In genomic region chr17:17703608-17703919, GRCh38 we compare ENCODE assay signal across 19 cellular contexts. TPM values are rescaled to one million over a fixed set of nuclear protein-coding genes. Genes with fewer than 3 reads are reported as not detected.
DNase-seq lines count a peak whose midpoint lies in the region; ATAC-seq, FAIRE-seq and TF ChIP-seq lines count a peak whose summit lies in the region.
"Had no signal": no experiment of that assay in that cellular context is flagged by ENCODE, and none has a peak within 500 bp of the region (broad histone marks: within the 10 kb centered on the region; RNA-seq: fewer than 3 reads in every experiment).

No MANE protein-coding gene starts in this region.

- H3K4me1 Mint-ChIP-seq in HFFc6 (ENCODE audit: low read depth) (peaks cover 50% of the 10 kb centered on the region), neural progenitor cell (peaks cover 72% of the 10 kb centered on the region)

- ATAC-seq in A549: no peak
- no peak for ATAC-seq in GM18505 (IDR thresholded peaks at IDR 0.05; ENCODE audit: unreplicated experiment)
- ATAC-seq in gastrocnemius medialis: no peak

- in situ Hi-C loops in gastrocnemius medialis (cut with MboI; ENCODE audit: low sequenced_read_pairs in 4 of 4): loop anchor here in 1 of 4 donors (25.0 kb wide), 1 partner anchor 91 kb away; no protein-coding TSS in a partner anchor

- TF ChIP-seq CTCF in A549 (IDR thresholded peaks at IDR 0.05): no peak
- no peak for TF ChIP-seq CTCF in HFFc6 (IDR thresholded peaks at IDR 0.05)
- TF ChIP-seq CTCF in esophagus muscularis mucosa (IDR thresholded peaks at IDR 0.05): no peak
- TF ChIP-seq CTCF in neural progenitor cell (IDR thresholded peaks at IDR 0.05): no peak
- TF ChIP-seq CTCF in gastrocnemius medialis (IDR thresholded peaks at IDR 0.05 in 4 of 5, conservative IDR thresholded peaks at IDR 0.05 in 1 of 5): no peak

- no peak overlapping the region for H3K4me3 ChIP-seq in A549
- no peak overlapping the region for H3K4me3 ChIP-seq in esophagus muscularis mucosa
- no peak overlapping the region for H3K4me3 ChIP-seq in neural progenitor cell
- no peak overlapping the region for H3K4me3 ChIP-seq in gastrocnemius medialis
- H3K4me3 ChIP-seq: SJCRH30 had no signal

- WGBS in A549 (ENCODE audit: missing lambda C conversion rate): 84% methylated on average over 5 of the region's 5 CpGs
- 66% methylated on average over 5 of the region's 5 CpGs for WGBS in esophagus muscularis mucosa

- DNase-seq in A549 (ENCODE audit: low read depth in 1 of 2, low spot score in 1 of 2) (no peak), HFFc6 (no peak), esophagus muscularis mucosa (ENCODE audit: extremely low spot score) (no peak), neural progenitor cell (ENCODE audit: low spot score) (no peak), A172 (ENCODE audit: low spot score) (no peak), gastrocnemius medialis (no peak)
- DNase-seq in activated CD4-positive, alpha-beta T cell treated with anti-CD3 and anti-CD28 coated beads, Interleukin-2, amount 50 U/mL, for 4 hours: no peak
- DNase-seq: COR-L47, DMS153, NCI-H1417, NCI-H2029, NCI-H2171 treated with DMSO at 0.1 percent for 48 hours, NCI-H446 treated with DMSO at 0.1 percent for 48 hours, OCI-M1, SJCRH30 had no signal

- peaks cover 99% of the 10 kb centered on the region for H4K20me1 ChIP-seq in neural progenitor cell (ENCODE audit: low read depth)

- H3K36me3 Mint-ChIP-seq in HFFc6 (ENCODE audit: low read depth) (peaks cover 4% of the 10 kb centered on the region; the same call in 1 of the 2 replicates), neural progenitor cell (peaks cover 8% of the 10 kb centered on the region)

- H2AFZ ChIP-seq in neural progenitor cell (replicated peaks): no peak overlapping the region

- TF ChIP-seq POLR2A in A549 (IDR thresholded peaks at IDR 0.05; ENCODE audit: low read length) (no peak), esophagus muscularis mucosa (IDR thresholded peaks at IDR 0.05; ENCODE audit: low read depth) (no peak), GM18505 (IDR thresholded peaks at IDR 0.05; ENCODE audit: borderline replicate concordance, extremely low read depth, insufficient read depth, insufficient read length) (no peak), gastrocnemius medialis (IDR thresholded peaks at IDR 0.05) (no peak)

- TF ChIP-seq EP300 in A549 (IDR thresholded peaks at IDR 0.05) (no peak), esophagus muscularis mucosa (IDR thresholded peaks at IDR 0.05) (no peak)

- peak overlapping the region; percentile 19; the same call in 1 of the 3 replicates for H3K4me2 ChIP-seq in A549
- no peak overlapping the region for H3K4me2 ChIP-seq in neural progenitor cell

- H3K9ac ChIP-seq in neural progenitor cell: no peak overlapping the region

- no peaks in the 10 kb centered on the region for H3K9me3 ChIP-seq in A549
- H3K9me3 ChIP-seq in esophagus muscularis mucosa: no peaks in the 10 kb centered on the region
- no peaks in the 10 kb centered on the region for H3K9me3 ChIP-seq in neural progenitor cell (ENCODE audit: low read depth)
- no peaks in the 10 kb centered on the region for H3K9me3 ChIP-seq in gastrocnemius medialis
- H3K9me3 ChIP-seq: SJCRH30 had no signal

- H3K4me1 ChIP-seq in A549 (peaks cover 55% of the 10 kb centered on the region), esophagus muscularis mucosa (peaks cover 57 to 81% (median 77%) of the 10 kb centered on the region in 4 donors), neural progenitor cell (peaks cover 22% of the 10 kb centered on the region), gastrocnemius medialis (peaks cover 12 to 27% of the 10 kb centered on the region in 2 donors)

- H3K36me3 ChIP-seq in esophagus muscularis mucosa: no peaks in the 10 kb centered on the region
- no peaks in the 10 kb centered on the region for H3K36me3 ChIP-seq in neural progenitor cell
- no peaks in the 10 kb centered on the region for H3K36me3 ChIP-seq in gastrocnemius medialis

- peak overlapping the region in 1 of 2 experiments; percentile 48; a peak in 3 of 6 replicates for H3K27ac ChIP-seq in A549
- H3K27ac ChIP-seq in esophagus muscularis mucosa (replicated peaks in 1 of 4): peak overlapping the region in 3 of 4 donors; percentile 20 to 98 (median 96)
- H3K27ac ChIP-seq in neural progenitor cell: no peak overlapping the region
- H3K27ac ChIP-seq in gastrocnemius medialis: no peak overlapping the region
- H3K27ac ChIP-seq: SJCRH30 had no signal

- no peaks in the 10 kb centered on the region for H3K9me3 Mint-ChIP-seq in HFFc6
- H3K9me3 Mint-ChIP-seq in neural progenitor cell: no peaks in the 10 kb centered on the region
- H3K9me3 Mint-ChIP-seq: IgD-negative memory B cell had no signal

- peaks cover 2% of the 10 kb centered on the region; the same call in 1 of the 2 replicates for H3K27me3 Mint-ChIP-seq in HFFc6 (ENCODE audit: insufficient read depth)
- no peaks in the 10 kb centered on the region for H3K27me3 Mint-ChIP-seq in neural progenitor cell (ENCODE audit: insufficient read depth, low read depth)
- H3K27me3 Mint-ChIP-seq: IgD-negative memory B cell had no signal

- no peak for FAIRE-seq in A549 (lab: Jason Lieb, UNC)
- FAIRE-seq: A204.1, H54 had no signal

- peak overlapping the region; percentile 36; the same call in 1 of the 2 replicates for H3K27ac Mint-ChIP-seq in HFFc6
- H3K27ac Mint-ChIP-seq in neural progenitor cell: no peak overlapping the region

- H3K4me3 Mint-ChIP-seq in HFFc6 (no peak overlapping the region), neural progenitor cell (peak overlapping the region; percentile 8)

- TF ChIP-seq RAD21 in A549 (conservative IDR thresholded peaks at IDR 0.05 in 1 of 2, IDR thresholded peaks at IDR 0.05 in 1 of 2): no peak

- POLR2A ChIA-PET in A549 (lab: Yijun Ruan, JAX): no interaction called here

- H3K79me2 ChIP-seq in neural progenitor cell (ENCODE audit: low read depth): peaks cover 4% of the 10 kb centered on the region

- intact Hi-C loops in esophagus muscularis mucosa (cut with DNase I) (no loop called here), gastrocnemius medialis (cut with DNase I; ENCODE audit: low total_unique reads) (no loop called here)

- CTCF ChIA-PET in A549 (lab: Yijun Ruan, JAX): interaction anchor here (1.0 kb wide), 1 partner anchor 23 kb away, joined by 3 read pairs; no protein-coding TSS in a partner anchor

- H3F3A ChIP-seq in neural progenitor cell (ENCODE audit: low read depth): peaks cover 29% of the 10 kb centered on the region

- no peaks in the 10 kb centered on the region for H3K27me3 ChIP-seq in esophagus muscularis mucosa
- peaks cover 68% of the 10 kb centered on the region for H3K27me3 ChIP-seq in neural progenitor cell
- no peaks in the 10 kb centered on the region for H3K27me3 ChIP-seq in gastrocnemius medialis
- H3K27me3 ChIP-seq: SJCRH30 had no signal

TF ChIP-seq in A549, 52 proteins besides CTCF, POLR2A, EP300 and RAD21:
- no peak for TF ChIP-seq ZNF302 (CRISPR knock-in tag; IDR thresholded peaks at IDR 0.05)
- TF ChIP-seq RNF2 (IDR thresholded peaks at IDR 0.05; ENCODE audit: borderline replicate concordance, low read depth): no peak

RNA-seq across cellular contexts. Expression of gene RAI1, which starts 22.3 kb away (rescaled TPM):
- 3.5 and 7.1 TPM in 2 replicates for polyA plus RNA-seq in A549 (2011; rRNA removed)
- polyA plus RNA-seq in A549 (2012; cell fraction: cytosol; rRNA removed): 7.1 and 11.2 TPM in 2 replicates
- polyA plus RNA-seq in A549 (2012; cell fraction: nucleus; rRNA removed): 27.6 and 28.1 TPM in 2 replicates
- 18.9 to 23.8 TPM (median 23.3 TPM) in 3 replicates for polyA plus RNA-seq in A549 (2017; fragmentation: RNase III; extraction: RNeasy Plus Mini Kit Qiagen cat#74134 plus additional on column Dnase treatment)
- 5.7 and 9.7 TPM in 2 replicates for polyA minus RNA-seq in A549 (2011; rRNA and poly(A)+ RNA removed)
- 10 to 100 TPM; 26.9 to 29.3 (median 29.0) TPM for total RNA-seq in HFFc6 (2021; fragmentation: NEBNext Ultra II Directional; extraction: Animal tissue kit (Norgen Biotek cat#: 25700))
- 10 to 100 TPM; 18.7 to 41.3 (median 28.3) TPM for total RNA-seq in esophagus muscularis mucosa
- total RNA-seq in neural progenitor cell (ENCODE audit: low replicate concordance): 18.0 and 27.4 TPM in 2 replicates
- 5.9 and 8.8 TPM in 2 replicates for total RNA-seq in A172 (2014; rRNA removed; shearing (Covaris generic))
- total RNA-seq in gastrocnemius medialis: 1 to 10 TPM; 2.1 to 6.7 (median 4.3) TPM

Comparison
In these comparisons a context has a peak if more than half of its experiments do, and no peak if none do; other contexts are left out.
1. H3K27ac ChIP-seq: peak in esophagus muscularis mucosa (3 of 4); none in neural progenitor cell (single experiment) and gastrocnemius medialis (0 of 4).